Comparison of ENCODE assay signal across 19 cellular contexts in the genomic region with DNA sequence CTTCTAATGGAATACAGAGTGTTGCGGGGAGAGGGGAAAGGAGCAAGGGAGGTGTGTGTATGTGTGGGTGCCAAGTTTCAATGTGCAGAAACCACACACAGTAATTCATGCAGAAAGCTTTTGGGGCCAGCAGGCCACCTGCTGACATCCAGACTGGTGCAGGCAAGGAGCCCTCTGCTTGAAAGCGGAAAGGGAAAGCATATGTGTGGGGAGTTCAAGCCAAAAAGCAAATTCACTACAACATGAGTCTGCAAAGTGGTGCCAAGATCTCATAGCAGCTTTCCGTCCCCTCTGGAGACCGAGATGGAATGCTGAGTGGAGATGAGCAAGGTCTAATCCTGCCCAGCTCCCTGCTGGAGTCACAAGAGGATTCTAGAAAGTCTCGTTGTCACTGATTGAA.
DNase-seq lines count a peak whose midpoint lies in the region; ATAC-seq and TF ChIP-seq lines count a peak whose summit lies in the region.
"Had no signal": no experiment of that assay in that cellular context is flagged by ENCODE, and none has a peak within 500 bp of the region (broad histone marks: within the 10 kb centered on the region; RNA-seq: fewer than 3 reads in every experiment).

No MANE protein-coding gene starts in this region.

- no peak overlapping the region for H3K9ac ChIP-seq in H9 (ENCODE audit: extremely low read depth, insufficient read length, low read length)

- no peak overlapping the region for H2AK5ac ChIP-seq in H9 (ENCODE audit: insufficient read length, low read length)

- no peaks in the 10 kb centered on the region for H3K79me1 ChIP-seq in H9 (ENCODE audit: insufficient read depth, low read depth, low read length, poor library complexity, severe bottlenecking)

- H3K27ac ChIP-seq in H9 (ENCODE audit: insufficient read length, low read depth, low read length) = no peak overlapping the region
- H3K27ac ChIP-seq in SJCRH30 = no peak overlapping the region
- no peak overlapping the region for H3K27ac ChIP-seq in esophagus squamous epithelium
- H3K27ac ChIP-seq: colonic mucosa, gastroesophageal sphincter, sigmoid colon had no signal

- H3K4me1 ChIP-seq in H9 (ENCODE audit: insufficient read depth, low read length) = no peaks in the 10 kb centered on the region
- H3K4me1 ChIP-seq in SJCRH30 = 0 out of 2 replicates have a peak, but pooled peaks cover 3% of the 10 kb centered on the region
- H3K4me1 ChIP-seq in esophagus squamous epithelium = peaks cover 0 to 8% (median 0%) of the 10 kb centered on the region in 3 donors
- H3K4me1 ChIP-seq: colonic mucosa, gastroesophageal sphincter, sigmoid colon had no signal

- peaks cover 14 to 20% of the 10 kb centered on the region in 2 experiments for H3K9me3 Mint-ChIP-seq in H9
- H3K9me3 Mint-ChIP-seq: T-helper 1 cell treated with Interleukin-12 subunit alpha and Interleukin-12 subunit beta and Interleukin-4 antibody, amounts not matched to agents 30 μg/mL and 1 μg/mL, for 36 hours had no signal

- no peaks in the 10 kb centered on the region for H3K27me3 ChIP-seq in H9 (ENCODE audit: insufficient read depth, low read length)
- no peaks in the 10 kb centered on the region for H3K27me3 ChIP-seq in SJCRH30
- H3K27me3 ChIP-seq in esophagus squamous epithelium = peaks cover 0 to 6% (median 0%) of the 10 kb centered on the region in 4 donors
- H3K27me3 ChIP-seq: colonic mucosa, gastroesophageal sphincter, sigmoid colon had no signal

- intact Hi-C loops in esophagus squamous epithelium (cut with DNase I) = no loop called here

- no peak overlapping the region for H2BK15ac ChIP-seq in H9 (ENCODE audit: low read depth, low read length)

- no peak overlapping the region for H3K27ac Mint-ChIP-seq in H9
- H3K27ac Mint-ChIP-seq: T-helper 1 cell treated with Interleukin-12 subunit alpha and Interleukin-12 subunit beta and Interleukin-4 antibody, amounts not matched to agents 30 μg/mL and 1 μg/mL, for 36 hours had no signal

- no peak overlapping the region for H4K5ac ChIP-seq in H9 (ENCODE audit: insufficient read length, low read depth, low read length)

- no peak overlapping the region for H4K8ac ChIP-seq in H9 (replicated peaks; ENCODE audit: insufficient read length, low read depth, low read length)

- H2BK20ac ChIP-seq in H9 (ENCODE audit: low read depth, low read length, poor library complexity, severe bottlenecking) = peak overlapping the region; percentile 78

- TF ChIP-seq CTCF in H9 (conservative IDR thresholded peaks at IDR 0.05) = no peak
- no peak for TF ChIP-seq CTCF in fibroblast of the aortic adventitia (IDR thresholded peaks at IDR 0.05; ENCODE audit: insufficient read depth, low read length)
- TF ChIP-seq CTCF in esophagus squamous epithelium (IDR thresholded peaks at IDR 0.05) = no peak

- H2BK120ac ChIP-seq in H9 (ENCODE audit: low read depth, low read length, poor library complexity, severe bottlenecking) = no peak overlapping the region

- no CpG with 5 or more reads among the region's 5 CpGs for WGBS in H9 (ENCODE audit: extremely low coverage, insufficient read length, low lambda C conversion rate)
- WGBS in esophagus squamous epithelium, 2 donors = 62 to 84% methylated on average over 5 of the region's 5 CpGs

- no peak overlapping the region for H2BK12ac ChIP-seq in H9 (ENCODE audit: insufficient read length, low read depth, low read length)

- no peak overlapping the region for H3K4ac ChIP-seq in H9 (ENCODE audit: low read depth, low read length)

- H4K91ac ChIP-seq in H9 (ENCODE audit: insufficient read length, low read depth, low read length) = no peak overlapping the region

- H2AFZ ChIP-seq in H9 (ENCODE audit: low read length) = no peak overlapping the region

- H3K27me3 Mint-ChIP-seq in H9 (ENCODE audit: low read depth) = no peaks in the 10 kb centered on the region

- H3K18ac ChIP-seq in H9 (ENCODE audit: insufficient read length, low read depth, low read length) = no peak overlapping the region

- H3K14ac ChIP-seq in H9 (ENCODE audit: insufficient read depth, low read length) = no peak overlapping the region

- no peak overlapping the region for H3K4me3 Mint-ChIP-seq in H9
- H3K4me3 Mint-ChIP-seq: T-helper 1 cell treated with Interleukin-12 subunit alpha and Interleukin-12 subunit beta and Interleukin-4 antibody, amounts not matched to agents 30 μg/mL and 1 μg/mL, for 36 hours had no signal

- H3K56ac ChIP-seq in H9 (ENCODE audit: insufficient read length, low read depth, low read length) = no peak overlapping the region

- no peaks in the 10 kb centered on the region for H3K23me2 ChIP-seq in H9 (ENCODE audit: insufficient read length, low read depth, low read length, poor library complexity, severe bottlenecking)

- peak; percentile 33 for DNase-seq in AG20443 (ENCODE audit: low spot score)
- DNase-seq in H9 = no peak
- peak; percentile 9 to 44 for DNase-seq in SJCRH30
- peak; percentile 58 for DNase-seq in fibroblast of the aortic adventitia (ENCODE audit: low read depth)
- no peak for DNase-seq in esophagus squamous epithelium (lab: John Stamatoyannopoulos, UW)
- DNase-seq in NCI-H524 treated with DMSO at 0.1 percent for 48 hours (lab: John Stamatoyannopoulos, UW) = no peak
- no peak for DNase-seq in NOMO-1 (lab: John Stamatoyannopoulos, UW; ENCODE audit: unreplicated experiment in 2 of 2)
- DNase-seq: colonic mucosa, GF-D8, GOT3, KBM-7, NCI-H1105, NCI-H2227 treated with DMSO at 0.1 percent for 48 hours, occipital lobe, SHP77 treated with DMSO at 0.1 percent for 48 hours, sigmoid colon had no signal

- peaks cover 6% of the 10 kb centered on the region for H3K9me3 ChIP-seq in H9 (ENCODE audit: control insufficient read depth, low read depth, low read length)
- H3K9me3 ChIP-seq in SJCRH30 (replicated peaks) = no peaks in the 10 kb centered on the region
- peaks cover 0 to 10% (median 0%) of the 10 kb centered on the region in 3 donors for H3K9me3 ChIP-seq in esophagus squamous epithelium
- H3K9me3 ChIP-seq: colonic mucosa, gastroesophageal sphincter had no signal

- no peak overlapping the region for H3K4me3 ChIP-seq in SJCRH30
- H3K4me3 ChIP-seq in fibroblast of the aortic adventitia (ENCODE audit: low read depth, low read length) = no peak overlapping the region
- H3K4me3 ChIP-seq in esophagus squamous epithelium = no peak overlapping the region
- H3K4me3 ChIP-seq: colonic mucosa, gastroesophageal sphincter, sigmoid colon had no signal

- TF ChIP-seq POLR2A in esophagus squamous epithelium (IDR thresholded peaks at IDR 0.05) = no peak

- H4K20me1 ChIP-seq in H9 (ENCODE audit: control insufficient read depth, insufficient read depth, insufficient read length) = no peaks in the 10 kb centered on the region

- H3K36me3 Mint-ChIP-seq in H9 (ENCODE audit: insufficient read depth in 1 of 3, low read depth in 3 of 3) = peaks cover 13 to 20% (median 19%) of the 10 kb centered on the region in 3 experiments

- no peaks in the 10 kb centered on the region for H3K79me2 ChIP-seq in H9 (ENCODE audit: insufficient read depth, low read length)

- no peak for ATAC-seq in GM19455 (IDR thresholded peaks at IDR 0.05; ENCODE audit: unreplicated experiment)
- ATAC-seq: gastroesophageal sphincter had no signal

- H3K36me3 ChIP-seq in SJCRH30 = no peaks in the 10 kb centered on the region
- no peaks in the 10 kb centered on the region for H3K36me3 ChIP-seq in esophagus squamous epithelium
- H3K36me3 ChIP-seq: colonic mucosa, gastroesophageal sphincter, sigmoid colon had no signal

- peaks cover 0 to 6% of the 10 kb centered on the region in 2 experiments; a peak in 2 of 4 replicates for H3K4me1 Mint-ChIP-seq in H9

- H3K4me2 ChIP-seq in H9 (ENCODE audit: insufficient read depth, insufficient read length, low read length) = no peak overlapping the region

- no peak overlapping the region for H3K23ac ChIP-seq in H9 (ENCODE audit: insufficient read length, low read depth, low read length)

- H3T11ph ChIP-seq in H9 (ENCODE audit: low read length) = no peak overlapping the region

- H2BK5ac ChIP-seq in H9 (ENCODE audit: insufficient read length, low read length) = no peak overlapping the region

Comparison
In these comparisons a context has a peak if more than half of its experiments do, and no peak if none do; other contexts are left out.
1. DNase-seq: peak in AG20443 (single experiment), SJCRH30 (2 of 2) and fibroblast of the aortic adventitia (single experiment); none in H9 (single experiment), esophagus squamous epithelium (single experiment), NCI-H524 treated with DMSO at 0.1 percent for 48 hours (single experiment) and NOMO-1 (0 of 2).